2 cellular contexts compared by ENCODE assay signal in the genomic region with DNA sequence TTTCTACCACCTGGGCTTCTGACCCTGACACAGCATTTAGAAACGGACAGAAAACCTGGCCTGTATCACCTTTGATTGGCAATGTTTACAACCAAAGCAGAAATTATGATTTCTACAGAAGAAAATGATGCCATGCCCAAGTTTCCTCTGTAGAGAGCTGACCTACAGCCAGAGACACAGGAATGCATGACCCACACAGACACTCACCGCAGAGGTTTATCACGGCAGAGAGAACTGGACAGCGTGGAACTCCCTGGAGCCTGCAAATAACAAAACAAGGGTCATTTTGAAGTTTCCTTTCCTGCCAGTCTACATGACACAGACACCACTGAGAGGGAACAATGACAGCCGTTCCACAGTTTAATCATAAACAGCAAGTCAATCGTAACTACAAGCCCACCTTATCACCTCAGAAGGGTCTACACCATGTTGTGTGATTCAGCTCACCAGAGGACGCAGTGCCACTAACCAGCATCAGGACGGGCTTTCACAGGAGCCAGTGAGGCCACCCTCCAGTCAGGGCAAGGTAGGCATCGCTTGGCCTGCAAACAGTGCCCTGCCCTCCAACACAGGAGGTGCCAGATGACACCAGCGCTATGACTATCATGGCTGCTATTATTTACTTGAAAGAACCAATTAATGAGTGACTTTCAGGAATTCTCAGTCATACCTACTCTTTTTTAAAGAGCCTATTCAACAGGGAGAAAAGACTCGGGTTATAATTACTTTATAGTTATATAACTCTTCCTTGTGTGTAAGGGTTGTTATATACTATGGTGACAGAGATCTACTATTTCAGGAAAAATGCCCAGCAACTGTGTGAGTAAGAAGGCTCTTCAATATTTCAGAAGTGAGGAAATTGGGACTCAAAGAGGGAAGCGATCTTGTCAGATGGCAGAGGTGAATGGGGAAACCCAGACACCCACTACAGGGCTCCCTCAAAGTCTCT.
TF ChIP-seq lines count a peak whose summit lies in the region.

No MANE protein-coding gene starts in this region.

TF ChIP-seq in SK-N-SH treated with all-trans-retinoic acid at 6 μM for 48 hours, 23 proteins besides CTCF, POLR2A, EP300 and RAD21 (continued from another document):
- TF ChIP-seq, protein P1, sequence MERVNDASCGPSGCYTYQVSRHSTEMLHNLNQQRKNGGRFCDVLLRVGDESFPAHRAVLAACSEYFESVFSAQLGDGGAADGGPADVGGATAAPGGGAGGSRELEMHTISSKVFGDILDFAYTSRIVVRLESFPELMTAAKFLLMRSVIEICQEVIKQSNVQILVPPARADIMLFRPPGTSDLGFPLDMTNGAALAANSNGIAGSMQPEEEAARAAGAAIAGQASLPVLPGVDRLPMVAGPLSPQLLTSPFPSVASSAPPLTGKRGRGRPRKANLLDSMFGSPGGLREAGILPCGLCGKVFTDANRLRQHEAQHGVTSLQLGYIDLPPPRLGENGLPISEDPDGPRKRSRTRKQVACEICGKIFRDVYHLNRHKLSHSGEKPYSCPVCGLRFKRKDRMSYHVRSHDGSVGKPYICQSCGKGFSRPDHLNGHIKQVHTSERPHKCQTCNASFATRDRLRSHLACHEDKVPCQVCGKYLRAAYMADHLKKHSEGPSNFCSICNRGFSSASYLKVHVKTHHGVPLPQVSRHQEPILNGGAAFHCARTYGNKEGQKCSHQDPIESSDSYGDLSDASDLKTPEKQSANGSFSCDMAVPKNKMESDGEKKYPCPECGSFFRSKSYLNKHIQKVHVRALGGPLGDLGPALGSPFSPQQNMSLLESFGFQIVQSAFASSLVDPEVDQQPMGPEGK (CRISPR knock-in tag; IDR thresholded peaks at IDR 0.05; ENCODE audit: borderline replicate concordance): no peak
- TF ChIP-seq, protein P2, sequence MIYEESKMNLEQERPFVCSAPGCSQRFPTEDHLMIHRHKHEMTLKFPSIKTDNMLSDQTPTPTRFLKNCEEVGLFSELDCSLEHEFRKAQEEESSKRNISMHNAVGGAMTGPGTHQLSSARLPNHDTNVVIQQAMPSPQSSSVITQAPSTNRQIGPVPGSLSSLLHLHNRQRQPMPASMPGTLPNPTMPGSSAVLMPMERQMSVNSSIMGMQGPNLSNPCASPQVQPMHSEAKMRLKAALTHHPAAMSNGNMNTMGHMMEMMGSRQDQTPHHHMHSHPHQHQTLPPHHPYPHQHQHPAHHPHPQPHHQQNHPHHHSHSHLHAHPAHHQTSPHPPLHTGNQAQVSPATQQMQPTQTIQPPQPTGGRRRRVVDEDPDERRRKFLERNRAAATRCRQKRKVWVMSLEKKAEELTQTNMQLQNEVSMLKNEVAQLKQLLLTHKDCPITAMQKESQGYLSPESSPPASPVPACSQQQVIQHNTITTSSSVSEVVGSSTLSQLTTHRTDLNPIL (CRISPR knock-in tag; IDR thresholded peaks at IDR 0.05; ENCODE audit: low read depth): no peak
- TF ChIP-seq ZNF8 (CRISPR knock-in tag; IDR thresholded peaks at IDR 0.05) (no peak), ARNTL (CRISPR knock-in tag; IDR thresholded peaks at IDR 0.05; ENCODE audit: borderline replicate concordance, low read depth) (no peak), TCF4 (CRISPR knock-in tag; IDR thresholded peaks at IDR 0.05; ENCODE audit: borderline replicate concordance) (no peak), ZC3H10 (CRISPR knock-in tag; IDR thresholded peaks at IDR 0.05) (no peak)
- TF ChIP-seq, protein P3, sequence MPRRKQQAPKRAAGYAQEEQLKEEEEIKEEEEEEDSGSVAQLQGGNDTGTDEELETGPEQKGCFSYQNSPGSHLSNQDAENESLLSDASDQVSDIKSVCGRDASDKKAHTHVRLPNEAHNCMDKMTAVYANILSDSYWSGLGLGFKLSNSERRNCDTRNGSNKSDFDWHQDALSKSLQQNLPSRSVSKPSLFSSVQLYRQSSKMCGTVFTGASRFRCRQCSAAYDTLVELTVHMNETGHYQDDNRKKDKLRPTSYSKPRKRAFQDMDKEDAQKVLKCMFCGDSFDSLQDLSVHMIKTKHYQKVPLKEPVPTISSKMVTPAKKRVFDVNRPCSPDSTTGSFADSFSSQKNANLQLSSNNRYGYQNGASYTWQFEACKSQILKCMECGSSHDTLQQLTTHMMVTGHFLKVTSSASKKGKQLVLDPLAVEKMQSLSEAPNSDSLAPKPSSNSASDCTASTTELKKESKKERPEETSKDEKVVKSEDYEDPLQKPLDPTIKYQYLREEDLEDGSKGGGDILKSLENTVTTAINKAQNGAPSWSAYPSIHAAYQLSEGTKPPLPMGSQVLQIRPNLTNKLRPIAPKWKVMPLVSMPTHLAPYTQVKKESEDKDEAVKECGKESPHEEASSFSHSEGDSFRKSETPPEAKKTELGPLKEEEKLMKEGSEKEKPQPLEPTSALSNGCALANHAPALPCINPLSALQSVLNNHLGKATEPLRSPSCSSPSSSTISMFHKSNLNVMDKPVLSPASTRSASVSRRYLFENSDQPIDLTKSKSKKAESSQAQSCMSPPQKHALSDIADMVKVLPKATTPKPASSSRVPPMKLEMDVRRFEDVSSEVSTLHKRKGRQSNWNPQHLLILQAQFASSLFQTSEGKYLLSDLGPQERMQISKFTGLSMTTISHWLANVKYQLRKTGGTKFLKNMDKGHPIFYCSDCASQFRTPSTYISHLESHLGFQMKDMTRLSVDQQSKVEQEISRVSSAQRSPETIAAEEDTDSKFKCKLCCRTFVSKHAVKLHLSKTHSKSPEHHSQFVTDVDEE (CRISPR knock-in tag; IDR thresholded peaks at IDR 0.05): no peak
TF ChIP-seq in SK-N-SH treated with all-trans-retinoic acid at 6 μM for 48 hours: peak in this region for 0.

TF ChIP-seq in SK-N-SH, 30 proteins besides CTCF, POLR2A, EP300 and RAD21 (continued from another document):
- TF ChIP-seq, protein P4, sequence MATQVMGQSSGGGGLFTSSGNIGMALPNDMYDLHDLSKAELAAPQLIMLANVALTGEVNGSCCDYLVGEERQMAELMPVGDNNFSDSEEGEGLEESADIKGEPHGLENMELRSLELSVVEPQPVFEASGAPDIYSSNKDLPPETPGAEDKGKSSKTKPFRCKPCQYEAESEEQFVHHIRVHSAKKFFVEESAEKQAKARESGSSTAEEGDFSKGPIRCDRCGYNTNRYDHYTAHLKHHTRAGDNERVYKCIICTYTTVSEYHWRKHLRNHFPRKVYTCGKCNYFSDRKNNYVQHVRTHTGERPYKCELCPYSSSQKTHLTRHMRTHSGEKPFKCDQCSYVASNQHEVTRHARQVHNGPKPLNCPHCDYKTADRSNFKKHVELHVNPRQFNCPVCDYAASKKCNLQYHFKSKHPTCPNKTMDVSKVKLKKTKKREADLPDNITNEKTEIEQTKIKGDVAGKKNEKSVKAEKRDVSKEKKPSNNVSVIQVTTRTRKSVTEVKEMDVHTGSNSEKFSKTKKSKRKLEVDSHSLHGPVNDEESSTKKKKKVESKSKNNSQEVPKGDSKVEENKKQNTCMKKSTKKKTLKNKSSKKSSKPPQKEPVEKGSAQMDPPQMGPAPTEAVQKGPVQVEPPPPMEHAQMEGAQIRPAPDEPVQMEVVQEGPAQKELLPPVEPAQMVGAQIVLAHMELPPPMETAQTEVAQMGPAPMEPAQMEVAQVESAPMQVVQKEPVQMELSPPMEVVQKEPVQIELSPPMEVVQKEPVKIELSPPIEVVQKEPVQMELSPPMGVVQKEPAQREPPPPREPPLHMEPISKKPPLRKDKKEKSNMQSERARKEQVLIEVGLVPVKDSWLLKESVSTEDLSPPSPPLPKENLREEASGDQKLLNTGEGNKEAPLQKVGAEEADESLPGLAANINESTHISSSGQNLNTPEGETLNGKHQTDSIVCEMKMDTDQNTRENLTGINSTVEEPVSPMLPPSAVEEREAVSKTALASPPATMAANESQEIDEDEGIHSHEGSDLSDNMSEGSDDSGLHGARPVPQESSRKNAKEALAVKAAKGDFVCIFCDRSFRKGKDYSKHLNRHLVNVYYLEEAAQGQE (IDR thresholded peaks at IDR 0.05; ENCODE audit: low read depth, low read length): no peak
